ENCODE assay signal across 1 cellular context in genomic region chr2:219218279-219219112, GRCh38.
TF ChIP-seq lines count a peak whose summit lies in the region.

Gene ABCB6 (minus strand): TSS chr2:219218958. CDS start chr2:219218673, 285 bp downstream.

TF ChIP-seq in A549, 52 proteins besides CTCF, POLR2A, EP300 and RAD21 (continued from another document):
- TF ChIP-seq USF2 (IDR thresholded peaks at IDR 0.05) (peak; percentile 95; the same call in 1 of the 2 replicates), EHF (CRISPR knock-in tag; IDR thresholded peaks at IDR 0.05) (peak; percentile 37; the same call in 1 of the 2 replicates), MAX (IDR thresholded peaks at IDR 0.05) (peak; percentile 97), TFCP2L1 (CRISPR knock-in tag; IDR thresholded peaks at IDR 0.05) (peak; percentile 57; the same call in 1 of the 2 replicates), BCL3 (IDR thresholded peaks at IDR 0.05) (peak; percentile 66; the same call in 1 of the 3 replicates)
